18 cellular contexts compared by ENCODE assay signal in the genomic region with DNA sequence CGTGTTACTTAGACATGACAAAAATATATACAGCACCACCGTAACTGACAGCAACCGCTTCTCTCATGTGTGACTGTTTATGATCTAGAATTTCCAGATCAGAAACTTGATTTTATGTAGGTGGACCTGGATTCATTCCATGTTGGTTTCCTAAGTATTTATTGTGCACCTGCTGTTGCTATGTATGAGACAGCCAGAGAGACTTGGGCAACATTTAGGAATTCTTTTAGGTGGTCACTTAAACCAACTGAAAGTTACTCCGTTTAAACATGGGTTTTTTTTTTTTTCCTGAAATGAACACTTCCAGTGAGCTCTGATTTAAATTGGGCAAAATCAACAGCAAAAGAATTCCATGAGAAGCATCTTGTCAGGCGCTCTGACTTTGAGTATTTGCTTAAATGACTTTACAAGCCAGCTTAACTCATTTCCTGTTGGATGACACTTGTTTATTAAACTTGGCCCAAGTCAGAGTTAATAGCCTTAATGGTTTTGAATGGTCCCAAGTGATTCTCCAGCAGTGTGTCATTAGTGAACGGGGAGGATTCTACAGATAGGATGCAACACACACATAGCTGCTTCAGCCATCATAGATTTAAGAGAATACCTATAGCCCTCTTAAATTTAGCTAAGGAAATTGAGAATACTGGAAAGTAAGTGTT. TPM values are rescaled to one million over a fixed set of nuclear protein-coding genes. Genes with fewer than 3 reads are reported as not detected.
DNase-seq lines count a peak whose midpoint lies in the region; ATAC-seq, FAIRE-seq and TF ChIP-seq lines count a peak whose summit lies in the region.
"Had no signal": no experiment of that assay in that cellular context is flagged by ENCODE, and none has a peak within 500 bp of the region (broad histone marks: within the 10 kb centered on the region; RNA-seq: fewer than 3 reads in every experiment).

No MANE protein-coding gene starts in this region.

- no peak overlapping the region for H2AFZ ChIP-seq in astrocyte (ENCODE audit: low read depth, low read length)

- H3K27me3 ChIP-seq in astrocyte (ENCODE audit: insufficient read depth, low read length) = no peaks in the 10 kb centered on the region
- H3K27me3 ChIP-seq: testis had no signal

- H3K79me2 ChIP-seq in astrocyte (ENCODE audit: insufficient read depth, low read length) = no peaks in the 10 kb centered on the region

- H3K4me3 Mint-ChIP-seq in HFFc6 = peak overlapping the region; percentile 53
- H3K4me3 Mint-ChIP-seq in astrocyte (ENCODE audit: unreplicated experiment) = no peak overlapping the region

- H3K27me3 Mint-ChIP-seq in HFFc6 (ENCODE audit: insufficient read depth) = no peaks in the 10 kb centered on the region; the same call in none of the 2 replicates
- no peaks in the 10 kb centered on the region for H3K27me3 Mint-ChIP-seq in astrocyte (ENCODE audit: low read depth, unreplicated experiment)

- no peaks in the 10 kb centered on the region for H3K36me3 ChIP-seq in astrocyte (ENCODE audit: insufficient read depth, low read length)

- H3K9me3 Mint-ChIP-seq in HFFc6 = no peaks in the 10 kb centered on the region
- no peaks in the 10 kb centered on the region for H3K9me3 Mint-ChIP-seq in astrocyte (ENCODE audit: unreplicated experiment)

- ATAC-seq in HG03378 (IDR thresholded peaks at IDR 0.05; ENCODE audit: unreplicated experiment) = no peak
- no peak for ATAC-seq in GM18511 (IDR thresholded peaks at IDR 0.05; ENCODE audit: unreplicated experiment)
- ATAC-seq: activated CD4-positive, CD25-positive, alpha-beta regulatory T cell treated with anti-CD3 and anti-CD28 coated beads, Interleukin-2, amount 50 U/mL, for 24 hours had no signal

- H4K20me1 ChIP-seq in astrocyte (ENCODE audit: insufficient read depth, low read length) = no peaks in the 10 kb centered on the region

- peak; percentile 70 for DNase-seq in A172 (ENCODE audit: low spot score)
- peak; percentile 75 for DNase-seq in HFFc6
- peak; percentile 55 for DNase-seq in astrocyte (ENCODE audit: low read depth)
- peak; percentile 84 for DNase-seq in kidney tubule cell (ENCODE audit: low spot score)
- no peak for DNase-seq in hippocampal formation (lab: John Stamatoyannopoulos, UW)
- no peak for DNase-seq in midbrain (lab: John Stamatoyannopoulos, UW)
- DNase-seq: activated CD8-positive, alpha-beta memory T cell treated with anti-CD3 and anti-CD28 coated beads, Interleukin-2, amount 50 U/mL, for 48 hours; activated naive CD4-positive, alpha-beta T cell treated with anti-CD3 and anti-CD28 coated beads, Interleukin-2, amount 50 U/mL, for 16 hours; DMS 273 treated with DMSO at 0.1 percent for 48 hours; hypothalamus; NCI-H446 treated with DMSO at 0.1 percent for 48 hours; stimulated activated CD4-positive, alpha-beta T cell treated with anti-CD3 and anti-CD28 coated beads, Interleukin-15, amount 100 ng/mL, for 24 hours; testis had no signal

- H3K36me3 Mint-ChIP-seq in HFFc6 (ENCODE audit: low read depth) (peaks cover 22% of the 10 kb centered on the region), astrocyte (ENCODE audit: low read depth, unreplicated experiment) (peaks cover 2% of the 10 kb centered on the region)

- H3K4me1 Mint-ChIP-seq in HFFc6 (ENCODE audit: low read depth) (peaks cover 96% of the 10 kb centered on the region), astrocyte (ENCODE audit: low read depth, unreplicated experiment) (peaks cover 34% of the 10 kb centered on the region)

- TF ChIP-seq CTCF in HFFc6 (IDR thresholded peaks at IDR 0.05) (no peak), astrocyte (IDR thresholded peaks at IDR 0.05; ENCODE audit: insufficient read depth, low read depth, low read length) (no peak)

- H3K4me2 ChIP-seq in astrocyte (ENCODE audit: low read length) = peak overlapping the region; percentile 40

- H3K27ac Mint-ChIP-seq in HFFc6 (peak overlapping the region; percentile 69), astrocyte (ENCODE audit: unreplicated experiment) (peak overlapping the region; percentile 75)

- no peak overlapping the region for H3K27ac ChIP-seq in astrocyte (ENCODE audit: low read depth, low read length)
- H3K27ac ChIP-seq: testis had no signal

- H3K4me3 ChIP-seq in astrocyte (ENCODE audit: insufficient read depth, low read depth, low read length) = no peak overlapping the region
- H3K4me3 ChIP-seq: testis had no signal

- H3K9ac ChIP-seq in astrocyte (ENCODE audit: low read length) = no peak overlapping the region

- no peaks in the 10 kb centered on the region for H3K9me3 ChIP-seq in astrocyte (ENCODE audit: insufficient read depth, low read depth, low read length)
- H3K9me3 ChIP-seq: testis had no signal

- peaks cover 15% of the 10 kb centered on the region for H3K4me1 ChIP-seq in astrocyte (ENCODE audit: insufficient read depth, low read length)
- H3K4me1 ChIP-seq: testis had no signal

- FAIRE-seq in astrocyte (lab: Jason Lieb, UNC) = no peak

RNA-seq across cellular contexts. Expression of a gene that starts 31.8 kb away (rescaled TPM):
- 22.9 and 25.6 TPM in 2 replicates for total RNA-seq in A172 (2014; rRNA removed; shearing (Covaris generic))
- total RNA-seq in HFFc6 (2021; fragmentation: NEBNext Ultra II Directional; extraction: Animal tissue kit (Norgen Biotek cat#: 25700)) = 10 to 100 TPM; 23.3 to 38.2 (median 25.7) TPM
- 6.0 and 6.2 TPM in 2 replicates for total RNA-seq in astrocyte
- total RNA-seq: OCI-LY7; T-helper 1 cell treated with Interleukin-12 subunit alpha and Interleukin-12 subunit beta and Interleukin-4 antibody, amounts not matched to agents 30 ng/mL and 1 ng/mL, for 36 hours had no signal

Comparison
In these comparisons a context has a peak if more than half of its experiments do, and no peak if none do; other contexts are left out.
1. DNase-seq: peak in A172 (single experiment), HFFc6 (single experiment), astrocyte (single experiment) and kidney tubule cell (single experiment); none in hippocampal formation (0 of 2) and midbrain (single experiment).